ENCODE assay signal across 26 cellular contexts in the genomic region with DNA sequence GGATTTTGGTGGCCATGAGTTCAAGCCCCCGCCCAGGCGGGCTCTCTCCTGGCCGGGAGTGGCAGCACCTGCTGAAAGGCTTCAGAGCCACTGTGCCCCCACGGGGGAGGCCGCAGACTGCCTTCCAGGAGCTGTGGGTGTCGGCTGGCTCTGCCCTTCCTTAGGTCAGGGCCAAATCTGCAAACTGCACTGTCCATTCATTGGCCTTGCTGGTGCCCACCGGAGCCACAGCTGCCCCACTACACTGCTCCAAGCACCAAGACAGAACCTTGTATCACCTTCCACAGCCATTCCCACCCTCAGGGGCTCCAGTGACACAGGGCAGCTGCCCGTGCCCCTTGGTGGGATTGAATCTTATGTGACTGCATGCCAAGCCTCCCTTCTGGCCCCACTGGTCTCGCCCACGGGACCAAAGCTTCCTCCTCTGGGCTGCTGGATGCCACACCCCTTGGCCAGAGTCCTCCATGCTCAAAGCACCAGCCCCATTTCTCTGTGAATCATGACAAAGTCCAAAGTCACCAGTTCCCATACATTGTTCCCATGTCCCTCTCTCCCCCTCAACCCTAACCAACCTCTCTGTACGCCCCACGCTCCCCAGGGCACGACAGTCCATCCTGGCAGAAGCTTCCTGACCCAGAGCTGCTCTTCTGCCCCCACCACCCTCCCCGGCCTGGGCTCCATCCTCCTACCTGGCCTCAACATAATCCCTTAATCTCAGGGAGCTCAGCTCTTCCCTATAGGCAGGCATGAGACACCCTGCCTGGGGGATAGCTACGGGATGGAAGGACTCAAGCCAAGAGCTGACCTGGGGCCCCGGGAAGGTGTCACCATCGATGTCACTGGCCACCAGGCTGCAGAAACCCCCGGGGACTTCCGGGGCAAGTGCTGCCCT. TPM values are rescaled to one million over a fixed set of nuclear protein-coding genes. Genes with fewer than 3 reads are reported as not detected.
A peak's percentile ranks its signal among the peaks of the same experiment; 100 is the strongest.
DNase-seq lines count a peak whose midpoint lies in the region; ATAC-seq and TF ChIP-seq lines count a peak whose summit lies in the region.
"Had no signal": no experiment of that assay in that cellular context is flagged by ENCODE, and none has a peak within 500 bp of the region (broad histone marks: within the 10 kb centered on the region; RNA-seq: fewer than 3 reads in every experiment).

No MANE protein-coding gene starts in this region.

- peaks cover 2% of the 10 kb centered on the region for H3K27me3 Mint-ChIP-seq in neural progenitor cell (ENCODE audit: insufficient read depth, low read depth)
- no peaks in the 10 kb centered on the region for H3K27me3 Mint-ChIP-seq in activated naive CD4-positive, alpha-beta T cell treated with anti-CD3 and anti-CD28 coated beads, Interleukin-2, amount 10 ng/mL, durations not matched to agents 7 days and 5 days
- H3K27me3 Mint-ChIP-seq: progenitor cell of endocrine pancreas had no signal

- H3K27me3 ChIP-seq in BLaER1 (no peaks in the 10 kb centered on the region), neural progenitor cell (no peaks in the 10 kb centered on the region)
- H3K27me3 ChIP-seq: dorsolateral prefrontal cortex, sigmoid colon had no signal

- CTCF ChIA-PET in RWPE1 (lab: Yijun Ruan, JAX) = interaction anchor here (0.7 to 1.3 kb wide), 2 partner anchors 19 to 35 kb away, joined by 5 read pairs; no protein-coding TSS in a partner anchor
- CTCF ChIA-PET in HEK293T (lab: Yijun Ruan, JAX) = interaction anchor here (1.3 to 2.0 kb wide), 2 partner anchors 31 to 35 kb away, joined by 3 to 12 read pairs; no protein-coding TSS in a partner anchor
- CTCF ChIA-PET in activated naive CD4-positive, alpha-beta T cell treated with anti-CD3 and anti-CD28 coated beads, Interleukin-2, amount 10 ng/mL, durations not matched to agents 7 days and 5 days (lab: Charles Lee) = interaction anchor here (2.2 kb wide), 1 partner anchor 34 kb away, joined by 6 read pairs; no protein-coding TSS in a partner anchor

- peaks cover 23% of the 10 kb centered on the region for H3K4me1 Mint-ChIP-seq in neural progenitor cell
- no peaks in the 10 kb centered on the region for H3K4me1 Mint-ChIP-seq in activated naive CD4-positive, alpha-beta T cell treated with anti-CD3 and anti-CD28 coated beads, Interleukin-2, amount 10 ng/mL, durations not matched to agents 7 days and 5 days

- TF ChIP-seq CTCF in RWPE1 (conservative IDR thresholded peaks at IDR 0.05; ENCODE audit: low read depth) (no peak), neural progenitor cell (IDR thresholded peaks at IDR 0.05) (no peak)

- H3K9ac ChIP-seq in BLaER1 (no peak overlapping the region; the same call in 1 of the 2 replicates), neural progenitor cell (no peak overlapping the region)

- peak; percentile 88 for ATAC-seq in left colon
- ATAC-seq in HG02870 (IDR thresholded peaks at IDR 0.05; ENCODE audit: unreplicated experiment) = no peak
- ATAC-seq: stimulated activated naive CD8-positive, alpha-beta T cell treated with anti-CD3 and anti-CD28 coated beads, Interleukin-15, Interleukin-2, amounts not matched to agents 100 U/mL and 50 U/mL, for 24 hours had no signal

- POLR2A ChIA-PET in RWPE1 (lab: Yijun Ruan, JAX; ENCODE audit: low non-redundant PET) (no interaction called here), HEK293T (lab: Yijun Ruan, JAX) (no interaction called here)

- no peak overlapping the region for H2AFZ ChIP-seq in neural progenitor cell (replicated peaks)

- H3K4me3 ChIP-seq in BLaER1 (no peak overlapping the region), neural progenitor cell (no peak overlapping the region)
- H3K4me3 ChIP-seq: dorsolateral prefrontal cortex, sigmoid colon, SK-N-MC, thoracic aorta had no signal

- H3K36me3 ChIP-seq in BLaER1 = peaks cover 33% of the 10 kb centered on the region
- H3K36me3 ChIP-seq in neural progenitor cell = no peaks in the 10 kb centered on the region
- H3K36me3 ChIP-seq: sigmoid colon, thoracic aorta had no signal

- H3K79me2 ChIP-seq in neural progenitor cell (ENCODE audit: low read depth) = no peaks in the 10 kb centered on the region

- H3K4me3 Mint-ChIP-seq in neural progenitor cell = no peak overlapping the region
- H3K4me3 Mint-ChIP-seq in activated naive CD4-positive, alpha-beta T cell treated with anti-CD3 and anti-CD28 coated beads, Interleukin-2, amount 10 ng/mL, durations not matched to agents 7 days and 5 days = no peak overlapping the region
- H3K4me3 Mint-ChIP-seq: H9; T-helper 1 cell treated with Interleukin-12 subunit alpha and Interleukin-12 subunit beta and Interleukin-4 antibody, amounts not matched to agents 30 μg/mL and 1 μg/mL, for 36 hours had no signal

- intact Hi-C loops in left colon (cut with DNase I, micrococcal nuclease) = no loop called here

- H3K27ac Mint-ChIP-seq in neural progenitor cell = peak overlapping the region; percentile 50
- no peak overlapping the region for H3K27ac Mint-ChIP-seq in activated naive CD4-positive, alpha-beta T cell treated with anti-CD3 and anti-CD28 coated beads, Interleukin-2, amount 10 ng/mL, durations not matched to agents 7 days and 5 days
- H3K27ac Mint-ChIP-seq: progenitor cell of endocrine pancreas; T-helper 1 cell treated with Interleukin-12 subunit alpha and Interleukin-12 subunit beta and Interleukin-4 antibody, amounts not matched to agents 30 μg/mL and 1 μg/mL, for 36 hours had no signal

- H3K9me3 Mint-ChIP-seq in neural progenitor cell = no peaks in the 10 kb centered on the region
- no peaks in the 10 kb centered on the region for H3K9me3 Mint-ChIP-seq in activated naive CD4-positive, alpha-beta T cell treated with anti-CD3 and anti-CD28 coated beads, Interleukin-2, amount 10 ng/mL, durations not matched to agents 7 days and 5 days
- H3K9me3 Mint-ChIP-seq: H9; T-helper 1 cell treated with Interleukin-12 subunit alpha and Interleukin-12 subunit beta and Interleukin-4 antibody, amounts not matched to agents 30 μg/mL and 1 μg/mL, for 36 hours had no signal

- H3K4me2 ChIP-seq in BLaER1 (no peak overlapping the region; the same call in 1 of the 2 replicates), neural progenitor cell (no peak overlapping the region)

- H3F3A ChIP-seq in neural progenitor cell (ENCODE audit: low read depth) = no peaks in the 10 kb centered on the region

- H3K36me3 Mint-ChIP-seq in neural progenitor cell = peaks cover 6% of the 10 kb centered on the region
- H3K36me3 Mint-ChIP-seq in activated naive CD4-positive, alpha-beta T cell treated with anti-CD3 and anti-CD28 coated beads, Interleukin-2, amount 10 ng/mL, durations not matched to agents 7 days and 5 days = no peaks in the 10 kb centered on the region

- H3K9me3 ChIP-seq in BLaER1 (no peaks in the 10 kb centered on the region), neural progenitor cell (ENCODE audit: low read depth) (no peaks in the 10 kb centered on the region)
- H3K9me3 ChIP-seq: sigmoid colon, thoracic aorta had no signal

- H3K27ac ChIP-seq in BLaER1 = peak overlapping the region; percentile 62
- H3K27ac ChIP-seq in RWPE1 = peak overlapping the region; percentile 33
- H3K27ac ChIP-seq in neural progenitor cell = no peak overlapping the region
- H3K27ac ChIP-seq: dorsolateral prefrontal cortex, sigmoid colon, SK-N-MC, thoracic aorta had no signal

- H3K4me1 ChIP-seq in BLaER1 (peaks cover 45% of the 10 kb centered on the region), neural progenitor cell (peaks cover 2% of the 10 kb centered on the region)

- DNase-seq in RWPE1 (ENCODE audit: low spot score) (no peak), left colon (peak; percentile 74 to 81), neural progenitor cell (ENCODE audit: low spot score) (no peak), HEK293T (ENCODE audit: extremely low spot score) (no peak), nucleus accumbens (lab: John Stamatoyannopoulos, UW) (no peak)
- no peak for DNase-seq in activated naive CD4-positive, alpha-beta T cell treated with anti-CD3 and anti-CD28 coated beads, Interleukin-2, amount 10 ng/mL, durations not matched to agents 7 days and 5 days
- DNase-seq: activated effector memory CD4-positive, alpha-beta T cell treated with anti-CD3 and anti-CD28 coated beads, Interleukin-2, amount 50 U/mL, for 16 hours; central memory CD4-positive, alpha-beta T cell; dorsolateral prefrontal cortex; KBM-7; NCI-H1105; NCI-H1930; sigmoid colon; stimulated activated naive CD8-positive, alpha-beta T cell treated with anti-CD3 and anti-CD28 coated beads, Interleukin-15, Interleukin-2, amounts not matched to agents 100 U/mL and 50 U/mL, for 24 hours had no signal

- H4K20me1 ChIP-seq in BLaER1 (no peaks in the 10 kb centered on the region; the same call in 1 of the 2 replicates), neural progenitor cell (ENCODE audit: low read depth) (peaks cover 7% of the 10 kb centered on the region)

TF ChIP-seq in HEK293T, 16 proteins besides CTCF, POLR2A, EP300 and RAD21:
- TF ChIP-seq SUZ12 (IDR thresholded peaks at IDR 0.05) (no peak), NFRKB (IDR thresholded peaks at IDR 0.05) (no peak), TARDBP (IDR thresholded peaks at IDR 0.05) (no peak), FOXK2 (IDR thresholded peaks at IDR 0.05) (no peak), SP1 (IDR thresholded peaks at IDR 0.05) (no peak), LEF1 (IDR thresholded peaks at IDR 0.05; ENCODE audit: borderline replicate concordance) (no peak), FOXA1 (IDR thresholded peaks at IDR 0.05) (no peak), ELF4 (IDR thresholded peaks at IDR 0.05) (no peak), ZNF384 (IDR thresholded peaks at IDR 0.05) (no peak), FOXM1 (IDR thresholded peaks at IDR 0.05; ENCODE audit: borderline replicate concordance) (no peak), L3MBTL2 (conservative IDR thresholded peaks at IDR 0.05) (no peak), CTBP1 (IDR thresholded peaks at IDR 0.05; ENCODE audit: borderline replicate concordance) (no peak), HDGF (IDR thresholded peaks at IDR 0.05; ENCODE audit: borderline replicate concordance) (no peak), ARNT (IDR thresholded peaks at IDR 0.05) (no peak), BHLHE40 (IDR thresholded peaks at IDR 0.05; ENCODE audit: borderline replicate concordance) (no peak)
- TF ChIP-seq, protein P1, sequence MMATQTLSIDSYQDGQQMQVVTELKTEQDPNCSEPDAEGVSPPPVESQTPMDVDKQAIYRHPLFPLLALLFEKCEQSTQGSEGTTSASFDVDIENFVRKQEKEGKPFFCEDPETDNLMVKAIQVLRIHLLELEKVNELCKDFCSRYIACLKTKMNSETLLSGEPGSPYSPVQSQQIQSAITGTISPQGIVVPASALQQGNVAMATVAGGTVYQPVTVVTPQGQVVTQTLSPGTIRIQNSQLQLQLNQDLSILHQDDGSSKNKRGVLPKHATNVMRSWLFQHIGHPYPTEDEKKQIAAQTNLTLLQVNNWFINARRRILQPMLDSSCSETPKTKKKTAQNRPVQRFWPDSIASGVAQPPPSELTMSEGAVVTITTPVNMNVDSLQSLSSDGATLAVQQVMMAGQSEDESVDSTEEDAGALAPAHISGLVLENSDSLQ (IDR thresholded peaks at IDR 0.05) = no peak

RNA-seq across cellular contexts. Expression of a gene that starts 20.9 kb away (rescaled TPM):
- total RNA-seq in left colon (10 to 100 TPM; 27.0 to 60.6 TPM), neural progenitor cell (ENCODE audit: low replicate concordance) (8.4 and 27.3 TPM in 2 replicates)

RNA-seq across cellular contexts. Expression of a gene that starts 37.8 kb away (rescaled TPM):
- total RNA-seq in left colon (not detected), neural progenitor cell (ENCODE audit: low replicate concordance) (5.5 and 22.2 TPM in 2 replicates)
- total RNA-seq: dorsolateral prefrontal cortex, G401, HT1080, lower leg skin, MCF 10A, mononuclear cell, progenitor cell of endocrine pancreas, sigmoid colon, thoracic aorta had no signal

RNA-seq across cellular contexts. Expression of a gene that starts 46.0 kb away (rescaled TPM):
- total RNA-seq in left colon (10 to 100 TPM; 59.6 to 69.7 TPM), neural progenitor cell (ENCODE audit: low replicate concordance) (88.4 and 118 TPM in 2 replicates)

Comparison
In these comparisons a context has a peak if more than half of its experiments do, and no peak if none do; other contexts are left out.
1. DNase-seq: peak in left colon (2 of 2); none in RWPE1 (single experiment), neural progenitor cell (single experiment), HEK293T (single experiment), activated naive CD4-positive, alpha-beta T cell treated with anti-CD3 and anti-CD28 coated beads, Interleukin-2, amount 10 ng/mL, durations not matched to agents 7 days and 5 days (single experiment) and nucleus accumbens (0 of 56).